In genomic region chr3:16504242-16504641, GRCh38 we compare ENCODE assay signal across 8 cellular contexts. TPM values are rescaled to one million over a fixed set of nuclear protein-coding genes. Genes with fewer than 3 reads are reported as not detected.
DNase-seq lines count a peak whose midpoint lies in the region; ATAC-seq and TF ChIP-seq lines count a peak whose summit lies in the region.

No MANE protein-coding gene starts in this region.

- ATAC-seq in GM18502 (IDR thresholded peaks at IDR 0.05; ENCODE audit: poor library complexity, unreplicated experiment) = peak; percentile 80
- ATAC-seq in GM21528 (IDR thresholded peaks at IDR 0.05; ENCODE audit: low FRiP score, unreplicated experiment) = peak; percentile 91
- peak; percentile 79 for ATAC-seq in HG03457 (IDR thresholded peaks at IDR 0.05; ENCODE audit: unreplicated experiment)
- ATAC-seq in Right ventricle myocardium superior (ENCODE audit: poor library complexity) = no peak

- no peak overlapping the region for H3K4me3 ChIP-seq in fibroblast of mammary gland (ENCODE audit: control insufficient read depth, low read depth, low read length)

- no peak for TF ChIP-seq CTCF in fibroblast of mammary gland (conservative IDR thresholded peaks at IDR 0.05; ENCODE audit: control insufficient read depth, insufficient read depth, low read depth, low read length)

- DNase-seq in fibroblast of mammary gland (ENCODE audit: low read depth) (peak; percentile 14), Right ventricle myocardium superior (no peak), putamen (ENCODE audit: low spot score) (no peak)
- no peak for DNase-seq in stimulated activated CD4-positive, alpha-beta T cell treated with anti-CD3 and anti-CD28 coated beads, Interleukin-4, amount 100 ng/mL, for 4 hours
- DNase-seq in effector CD8-positive, alpha-beta T cell (lab: John Stamatoyannopoulos, UW) = no peak

- intact Hi-C loops in Right ventricle myocardium superior (cut with DNase I) = no loop called here

RNA-seq across cellular contexts. Expression of gene RFTN1, which starts 9.3 kb away (rescaled TPM):
- 25.8 TPM for total RNA-seq in Right ventricle myocardium superior
